In the genomic region with DNA sequence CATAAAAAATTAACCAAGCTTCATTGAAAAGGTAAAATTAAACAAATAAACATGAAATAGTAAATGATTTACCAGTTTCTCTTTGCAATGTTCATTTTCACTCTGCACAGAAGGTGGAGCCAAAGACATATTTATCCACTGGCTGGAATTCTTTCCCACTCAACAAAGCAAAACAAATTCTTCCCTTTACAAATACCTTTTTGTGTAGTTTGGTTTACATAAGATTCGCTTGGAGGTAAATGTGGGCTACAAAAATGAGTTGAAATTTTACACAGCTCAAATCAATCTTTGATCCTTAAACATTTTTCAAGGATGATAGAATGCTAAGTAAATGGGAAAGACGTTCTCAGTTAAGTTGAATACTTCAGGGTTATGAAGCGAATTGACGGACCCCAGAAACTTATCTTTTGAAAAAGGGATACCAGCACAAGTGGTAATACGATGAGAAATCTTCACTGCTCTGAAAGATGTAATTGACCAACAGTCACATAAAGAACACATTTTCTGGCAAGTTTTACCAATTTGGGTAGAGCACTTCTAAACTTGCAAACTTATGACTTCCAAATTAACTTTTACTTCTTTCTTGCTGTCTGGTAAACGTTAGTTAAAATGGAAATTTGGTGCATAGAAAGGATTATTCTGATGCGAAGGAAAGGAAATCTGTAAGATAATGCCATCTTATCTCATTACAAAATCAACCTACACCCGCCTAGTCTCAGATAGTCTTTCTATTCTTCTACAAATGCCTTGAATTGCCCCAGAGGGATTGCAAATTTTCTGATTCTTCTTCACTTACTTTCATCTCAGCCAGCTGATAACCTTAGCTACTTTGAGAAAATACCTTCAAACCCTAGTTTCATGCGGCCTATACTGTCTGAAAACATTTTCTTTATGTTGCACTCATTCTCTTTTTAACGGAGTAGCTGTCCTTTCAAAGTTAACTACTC, we compare ENCODE assay signal across 8 cellular contexts. TPM values are rescaled to one million over a fixed set of nuclear protein-coding genes. Genes with fewer than 3 reads are reported as not detected.
A peak's percentile ranks its signal among the peaks of the same experiment; 100 is the strongest.
DNase-seq lines count a peak whose midpoint lies in the region; ATAC-seq and TF ChIP-seq lines count a peak whose summit lies in the region.

No MANE protein-coding gene starts in this region.

- no peaks in the 10 kb centered on the region for H3K9me3 ChIP-seq in HUES6 (ENCODE audit: control insufficient read depth, insufficient read depth, low read depth, low read length)
- H3K9me3 ChIP-seq in CD4-positive, alpha-beta memory T cell (ENCODE audit: control insufficient read depth in 1 of 2, low read length in 2 of 2) = no peaks in the 10 kb centered on the region

- H3K4me1 Mint-ChIP-seq in CD4-positive, alpha-beta memory T cell = peaks cover 0 to 1% (median 0%) of the 10 kb centered on the region in 4 donors
- H3K4me1 Mint-ChIP-seq in activated T-helper 2 cell treated with anti-CD3 and anti-CD28 coated beads, Interferon-gamma antibody, Interleukin-2, Interleukin-4, amounts not matched to agents 10 μg/mL and 5 μg/mL and 100 μg/mL, durations not matched to agents 14 hours and 24 hours and 36 hours (ENCODE audit: low read depth) = peaks cover 1% of the 10 kb centered on the region
- no peaks in the 10 kb centered on the region for H3K4me1 Mint-ChIP-seq in activated naive CD8-positive, alpha-beta T cell treated with anti-CD3 and anti-CD28 coated beads, Interleukin-2, amount 50 U/mL, for 24 hours

- no peak overlapping the region for H3K27ac Mint-ChIP-seq in CD4-positive, alpha-beta memory T cell
- H3K27ac Mint-ChIP-seq in activated T-helper 2 cell treated with anti-CD3 and anti-CD28 coated beads, Interferon-gamma antibody, Interleukin-2, Interleukin-4, amounts not matched to agents 10 μg/mL and 5 μg/mL and 100 μg/mL, durations not matched to agents 14 hours and 24 hours and 36 hours = no peak overlapping the region
- no peak overlapping the region for H3K27ac Mint-ChIP-seq in activated naive CD8-positive, alpha-beta T cell treated with anti-CD3 and anti-CD28 coated beads, Interleukin-2, amount 50 U/mL, for 24 hours

- H3K4me1 ChIP-seq in HUES6 (ENCODE audit: control insufficient read depth, insufficient read depth, low read length) = peaks cover 38% of the 10 kb centered on the region
- H3K4me1 ChIP-seq in CD4-positive, alpha-beta memory T cell (ENCODE audit: insufficient read depth, low read length) = no peaks in the 10 kb centered on the region

- peak overlapping the region; percentile 93 for H3K27ac ChIP-seq in HUES6 (ENCODE audit: low read depth, low read length)
- H3K27ac ChIP-seq in CD4-positive, alpha-beta memory T cell (ENCODE audit: low read depth, low read length) = no peak overlapping the region

- H3K27me3 ChIP-seq in HUES6 (ENCODE audit: control insufficient read depth, insufficient read depth, low read length) (no peaks in the 10 kb centered on the region), kidney epithelial cell (ENCODE audit: control insufficient read depth, insufficient read depth, low read length) (no peaks in the 10 kb centered on the region)
- H3K27me3 ChIP-seq in CD4-positive, alpha-beta memory T cell (ENCODE audit: insufficient read depth, low read length) = peaks cover 5% of the 10 kb centered on the region

- in situ Hi-C loops in astrocyte of the spinal cord (cut with HindIII; ENCODE audit: low sequenced_read_pairs) = loop anchor here (10.0 kb wide), 1 partner anchor 414 kb away; no protein-coding TSS in a partner anchor

- no peak overlapping the region for H3K4me3 Mint-ChIP-seq in CD4-positive, alpha-beta memory T cell
- H3K4me3 Mint-ChIP-seq in activated T-helper 2 cell treated with anti-CD3 and anti-CD28 coated beads, Interferon-gamma antibody, Interleukin-2, Interleukin-4, amounts not matched to agents 10 μg/mL and 5 μg/mL and 100 μg/mL, durations not matched to agents 14 hours and 24 hours and 36 hours (ENCODE audit: low read depth) = no peak overlapping the region
- H3K4me3 Mint-ChIP-seq in activated naive CD8-positive, alpha-beta T cell treated with anti-CD3 and anti-CD28 coated beads, Interleukin-2, amount 50 U/mL, for 24 hours = no peak overlapping the region

- ATAC-seq in HG03378 (IDR thresholded peaks at IDR 0.05; ENCODE audit: unreplicated experiment) = no peak
- no peak for ATAC-seq in activated naive CD8-positive, alpha-beta T cell treated with anti-CD3 and anti-CD28 coated beads, Interleukin-2, amount 50 U/mL, for 24 hours

- no peaks in the 10 kb centered on the region for H3K36me3 Mint-ChIP-seq in CD4-positive, alpha-beta memory T cell
- no peaks in the 10 kb centered on the region for H3K36me3 Mint-ChIP-seq in activated T-helper 2 cell treated with anti-CD3 and anti-CD28 coated beads, Interferon-gamma antibody, Interleukin-2, Interleukin-4, amounts not matched to agents 10 μg/mL and 5 μg/mL and 100 μg/mL, durations not matched to agents 14 hours and 24 hours and 36 hours (ENCODE audit: low read depth)
- no peaks in the 10 kb centered on the region for H3K36me3 Mint-ChIP-seq in activated naive CD8-positive, alpha-beta T cell treated with anti-CD3 and anti-CD28 coated beads, Interleukin-2, amount 50 U/mL, for 24 hours (ENCODE audit: low read depth)

- CTCF ChIA-PET in CD4-positive, alpha-beta memory T cell (lab: Charles Lee; ENCODE audit: partially characterized antibody) = no interaction called here

- H3K36me3 ChIP-seq in HUES6 (ENCODE audit: control insufficient read depth, insufficient read depth, low read length) (no peaks in the 10 kb centered on the region), kidney epithelial cell (ENCODE audit: control insufficient read depth, insufficient read depth, low read length) (no peaks in the 10 kb centered on the region)
- H3K36me3 ChIP-seq in CD4-positive, alpha-beta memory T cell (ENCODE audit: insufficient read depth, low read length) = no peaks in the 10 kb centered on the region

- H3K9me3 Mint-ChIP-seq in CD4-positive, alpha-beta memory T cell = no peaks in the 10 kb centered on the region
- H3K9me3 Mint-ChIP-seq in activated T-helper 2 cell treated with anti-CD3 and anti-CD28 coated beads, Interferon-gamma antibody, Interleukin-2, Interleukin-4, amounts not matched to agents 10 μg/mL and 5 μg/mL and 100 μg/mL, durations not matched to agents 14 hours and 24 hours and 36 hours = no peaks in the 10 kb centered on the region
- no peaks in the 10 kb centered on the region for H3K9me3 Mint-ChIP-seq in activated naive CD8-positive, alpha-beta T cell treated with anti-CD3 and anti-CD28 coated beads, Interleukin-2, amount 50 U/mL, for 24 hours

- H3K27me3 Mint-ChIP-seq in CD4-positive, alpha-beta memory T cell = peaks cover 1 to 6% of the 10 kb centered on the region in 2 donors
- H3K27me3 Mint-ChIP-seq in activated T-helper 2 cell treated with anti-CD3 and anti-CD28 coated beads, Interferon-gamma antibody, Interleukin-2, Interleukin-4, amounts not matched to agents 10 μg/mL and 5 μg/mL and 100 μg/mL, durations not matched to agents 14 hours and 24 hours and 36 hours (ENCODE audit: low read depth) = peaks cover 12% of the 10 kb centered on the region
- H3K27me3 Mint-ChIP-seq in activated naive CD8-positive, alpha-beta T cell treated with anti-CD3 and anti-CD28 coated beads, Interleukin-2, amount 50 U/mL, for 24 hours = peaks cover 4% of the 10 kb centered on the region

- TF ChIP-seq CTCF in astrocyte of the spinal cord (IDR thresholded peaks at IDR 0.05; ENCODE audit: low read depth, low read length) (peak; percentile 65), kidney epithelial cell (IDR thresholded peaks at IDR 0.05; ENCODE audit: insufficient read depth, low read length, poor library complexity, severe bottlenecking) (peak; percentile 50)

- H3K9ac ChIP-seq in HUES6 (ENCODE audit: low read length) = peak overlapping the region; percentile 70

- peak overlapping the region; percentile 41 for H3K4me3 ChIP-seq in HUES6 (ENCODE audit: low read depth, low read length)
- H3K4me3 ChIP-seq in astrocyte of the spinal cord (ENCODE audit: low read depth, low read length) = no peak overlapping the region
- no peak overlapping the region for H3K4me3 ChIP-seq in kidney epithelial cell (ENCODE audit: low read depth, low read length)
- no peak overlapping the region for H3K4me3 ChIP-seq in CD4-positive, alpha-beta memory T cell (ENCODE audit: low read length in 2 of 2)

- POLR2A ChIA-PET in CD4-positive, alpha-beta memory T cell (lab: Charles Lee; ENCODE audit: partially characterized antibody) = interaction anchor here (0.6 kb wide), 1 partner anchor 109 kb away, joined by 5 read pairs; no protein-coding TSS in a partner anchor

- intact Hi-C loops in CD4-positive, alpha-beta memory T cell (cut with micrococcal nuclease) = loop anchor here (2.0 kb wide), 1 partner anchor 602 kb away; no protein-coding TSS in a partner anchor
- intact Hi-C loops in activated T-helper 2 cell treated with anti-CD3 and anti-CD28 coated beads, Interferon-gamma antibody, Interleukin-2, Interleukin-4, amounts not matched to agents 10 μg/mL and 5 μg/mL and 100 μg/mL, durations not matched to agents 14 hours and 24 hours and 36 hours (cut with micrococcal nuclease) = loop anchor here (10.0 kb wide), 1 partner anchor 604 kb away; no protein-coding TSS in a partner anchor

- DNase-seq in AG20443 (ENCODE audit: low spot score) (peak; percentile 40), astrocyte of the spinal cord (ENCODE audit: low read depth, low spot score) (peak; percentile 68), kidney epithelial cell (ENCODE audit: low read depth) (no peak)
- no peak for DNase-seq in CD4-positive, alpha-beta memory T cell
- DNase-seq in activated T-helper 2 cell treated with anti-CD3 and anti-CD28 coated beads, Interferon-gamma antibody, Interleukin-2, Interleukin-4, amounts not matched to agents 10 μg/mL and 5 μg/mL and 100 μg/mL, durations not matched to agents 14 hours and 24 hours and 36 hours (ENCODE audit: low spot score) = no peak
- no peak for DNase-seq in activated naive CD8-positive, alpha-beta T cell treated with anti-CD3 and anti-CD28 coated beads, Interleukin-2, amount 50 U/mL, for 24 hours

RNA-seq across cellular contexts. Expression of a gene that starts 4.7 kb away (rescaled TPM):
- total RNA-seq in kidney epithelial cell = 299 and 300 TPM in 2 replicates
- total RNA-seq in CD4-positive, alpha-beta memory T cell = not detected
- not detected for polyA plus RNA-seq in CD4-positive, alpha-beta memory T cell
- not detected in 2 replicates for total RNA-seq in activated T-helper 2 cell treated with anti-CD3 and anti-CD28 coated beads, Interferon-gamma antibody, Interleukin-2, Interleukin-4, amounts not matched to agents 10 μg/mL and 5 μg/mL and 100 μg/mL, durations not matched to agents 14 hours and 24 hours and 36 hours

Comparison
In these comparisons a context has a peak if more than half of its experiments do, and no peak if none do; other contexts are left out.
1. DNase-seq: peak in AG20443 (single experiment) and astrocyte of the spinal cord (single experiment); none in kidney epithelial cell (single experiment), CD4-positive, alpha-beta memory T cell (0 of 5), activated T-helper 2 cell treated with anti-CD3 and anti-CD28 coated beads, Interferon-gamma antibody, Interleukin-2, Interleukin-4, amounts not matched to agents 10 μg/mL and 5 μg/mL and 100 μg/mL, durations not matched to agents 14 hours and 24 hours and 36 hours (single experiment) and activated naive CD8-positive, alpha-beta T cell treated with anti-CD3 and anti-CD28 coated beads, Interleukin-2, amount 50 U/mL, for 24 hours (single experiment).
2. RNA of a gene that starts 4.7 kb away (total RNA-seq): 299 to 300 TPM in kidney epithelial cell; not detected in activated T-helper 2 cell treated with anti-CD3 and anti-CD28 coated beads, Interferon-gamma antibody, Interleukin-2, Interleukin-4, amounts not matched to agents 10 μg/mL and 5 μg/mL and 100 μg/mL, durations not matched to agents 14 hours and 24 hours and 36 hours and not detected in CD4-positive, alpha-beta memory T cell; every median in the first group is over 100 times any median in the second.